In genomic region chr19:3060852-3061182, GRCh38 we compare ENCODE assay signal across 8 cellular contexts. TPM values are rescaled to one million over a fixed set of nuclear protein-coding genes. Genes with fewer than 3 reads are reported as not detected.
A peak's percentile ranks its signal among the peaks of the same experiment; 100 is the strongest.
DNase-seq lines count a peak whose midpoint lies in the region; ATAC-seq and TF ChIP-seq lines count a peak whose summit lies in the region.

No MANE protein-coding gene starts in this region.

- peaks cover 27% of the 10 kb centered on the region for H3K36me3 Mint-ChIP-seq in activated CD8-positive, alpha-beta memory T cell treated with anti-CD3 and anti-CD28 coated beads, Interleukin-2, amount 10 ng/mL, durations not matched to agents 7 days and 5 days

- H3K36me3 ChIP-seq in right lobe of liver (peaks cover 0 to 16% (median under 1%) of the 10 kb centered on the region in 4 donors), thymus (ENCODE audit: control insufficient read depth, insufficient read depth) (peaks cover 42% of the 10 kb centered on the region)

- H3K4me3 ChIP-seq in astrocyte of the spinal cord (ENCODE audit: low read depth, low read length) (peak overlapping the region; percentile 81), right lobe of liver (peak overlapping the region; percentile 72 to 89 (median 73)), thymus (ENCODE audit: low read length) (peak overlapping the region; percentile 99)

- H3K27me3 ChIP-seq in right lobe of liver (no peaks in the 10 kb centered on the region), thymus (ENCODE audit: control insufficient read depth, insufficient read depth) (no peaks in the 10 kb centered on the region)

- no peak for TF ChIP-seq CTCF in astrocyte of the spinal cord (IDR thresholded peaks at IDR 0.05; ENCODE audit: low read depth, low read length)
- no peak for TF ChIP-seq CTCF in right lobe of liver (IDR thresholded peaks at IDR 0.05)

- in situ Hi-C loops in astrocyte of the spinal cord (cut with HindIII; ENCODE audit: low sequenced_read_pairs): no loop called here

- intact Hi-C loops in right lobe of liver (cut with DNase I): no loop called here
- intact Hi-C loops in head of caudate nucleus (cut with DNase I): no loop called here

- 31% methylated on average over 4 of the region's 5 CpGs for WGBS in right lobe of liver (ENCODE audit: insufficient coverage, low coverage, low lambda C conversion rate, missing lambda C conversion rate)
- 31% methylated on average over 5 of the region's 5 CpGs for WGBS in thymus

- no peaks in the 10 kb centered on the region for H3K27me3 Mint-ChIP-seq in activated CD8-positive, alpha-beta memory T cell treated with anti-CD3 and anti-CD28 coated beads, Interleukin-2, amount 10 ng/mL, durations not matched to agents 7 days and 5 days

- H3K4me1 ChIP-seq in right lobe of liver (peaks cover 0 to 16% (median 7%) of the 10 kb centered on the region in 4 donors), thymus (ENCODE audit: control insufficient read depth, insufficient read depth, low read length) (peaks cover 20% of the 10 kb centered on the region)

- no peak for ATAC-seq in activated CD8-positive, alpha-beta memory T cell treated with anti-CD3 and anti-CD28 coated beads, Interleukin-2, amount 10 ng/mL, durations not matched to agents 7 days and 5 days
- no peak for ATAC-seq in right lobe of liver

- H3K27ac ChIP-seq in right lobe of liver (peak overlapping the region; percentile 68 to 93 (median 80)), thymus (ENCODE audit: low read depth) (peak overlapping the region; percentile 98)

- H3K9me3 Mint-ChIP-seq in activated CD8-positive, alpha-beta memory T cell treated with anti-CD3 and anti-CD28 coated beads, Interleukin-2, amount 10 ng/mL, durations not matched to agents 7 days and 5 days (ENCODE audit: low read depth): no peaks in the 10 kb centered on the region

- peak overlapping the region; percentile 84 for H3K27ac Mint-ChIP-seq in activated CD8-positive, alpha-beta memory T cell treated with anti-CD3 and anti-CD28 coated beads, Interleukin-2, amount 10 ng/mL, durations not matched to agents 7 days and 5 days

- DNase-seq in activated CD8-positive, alpha-beta memory T cell treated with anti-CD3 and anti-CD28 coated beads, Interleukin-2, amount 10 ng/mL, durations not matched to agents 7 days and 5 days: no peak
- DNase-seq in activated CD8-positive, alpha-beta memory T cell treated with anti-CD3 and anti-CD28 coated beads for 24 hours: no peak
- DNase-seq in astrocyte of the spinal cord (ENCODE audit: low read depth, low spot score) (no peak), right lobe of liver (no peak), middle frontal gyrus (ENCODE audit: extremely low spot score, low spot score) (no peak), head of caudate nucleus (no peak), midbrain (lab: John Stamatoyannopoulos, UW) (no peak)

- H3K9me3 ChIP-seq in right lobe of liver (no peaks in the 10 kb centered on the region), thymus (ENCODE audit: control insufficient read depth) (no peaks in the 10 kb centered on the region)

- H3K4me3 Mint-ChIP-seq in activated CD8-positive, alpha-beta memory T cell treated with anti-CD3 and anti-CD28 coated beads, Interleukin-2, amount 10 ng/mL, durations not matched to agents 7 days and 5 days: peak overlapping the region; percentile 78

- peaks cover 36% of the 10 kb centered on the region for H3K4me1 Mint-ChIP-seq in activated CD8-positive, alpha-beta memory T cell treated with anti-CD3 and anti-CD28 coated beads, Interleukin-2, amount 10 ng/mL, durations not matched to agents 7 days and 5 days

- CTCF ChIA-PET in activated CD8-positive, alpha-beta memory T cell treated with anti-CD3 and anti-CD28 coated beads, Interleukin-2, amount 10 ng/mL, durations not matched to agents 7 days and 5 days (lab: Charles Lee): interaction anchor here (0.6 to 2.2 kb wide), 13 partner anchors 9 to 702 kb away, joined by 3 to 8 read pairs (median 4); partner anchors contain the start of genes MRPL54 and ZNF57

- TF ChIP-seq POLR2A in right lobe of liver (IDR thresholded peaks at IDR 0.05): no peak

RNA-seq across cellular contexts. Expression of gene TLE5, which starts 1.5 kb away (rescaled TPM):
- total RNA-seq in activated CD8-positive, alpha-beta memory T cell treated with anti-CD3 and anti-CD28 coated beads, Interleukin-2, amount 10 ng/mL, durations not matched to agents 7 days and 5 days: 100 to 1,000 TPM; 508 to 583 TPM
- total RNA-seq in right lobe of liver: 100 to 1,000 TPM; 119 to 198 (median 152) TPM
- polyA plus RNA-seq in thymus: 540 TPM

RNA-seq across cellular contexts. Expression of gene TLE2, which starts 31.7 kb away (rescaled TPM):
- total RNA-seq in activated CD8-positive, alpha-beta memory T cell treated with anti-CD3 and anti-CD28 coated beads, Interleukin-2, amount 10 ng/mL, durations not matched to agents 7 days and 5 days: 1 to 10 TPM in 1 of 2 experiments, under 1 TPM in 1; 0.47 to 1.0 TPM
- total RNA-seq in right lobe of liver: 10 to 100 TPM in 2 of 6 experiments, 1 to 10 TPM in 4; 6.1 to 20.6 (median 9.3) TPM
- 16.8 TPM for polyA plus RNA-seq in thymus

RNA-seq across cellular contexts. Expression of gene GNA11, which starts 33.3 kb away (rescaled TPM):
- total RNA-seq in activated CD8-positive, alpha-beta memory T cell treated with anti-CD3 and anti-CD28 coated beads, Interleukin-2, amount 10 ng/mL, durations not matched to agents 7 days and 5 days: 1 to 10 TPM in 1 of 2 experiments, under 1 TPM in 1; 0.50 to 1.2 TPM
- total RNA-seq in right lobe of liver: 10 to 100 TPM; 19.5 to 28.0 (median 22.4) TPM
- polyA plus RNA-seq in thymus: 18.4 TPM

Comparison
In these comparisons a context has a peak if more than half of its experiments do, and no peak if none do; other contexts are left out.
1. RNA of gene GNA11, which starts 33.3 kb away (total RNA-seq): 19.5 to 28.0 TPM in right lobe of liver; 0.50 to 1.2 TPM in activated CD8-positive, alpha-beta memory T cell treated with anti-CD3 and anti-CD28 coated beads, Interleukin-2, amount 10 ng/mL, durations not matched to agents 7 days and 5 days; every median in the first group is over 4 times any median in the second.
2. Peak in every context shown above with its lines, with median percentiles within 50 percentile points of each other: H3K4me3 ChIP-seq.